ENCODE assay signal across 8 cellular contexts in genomic region chr9:137241490-137242328, GRCh38. TPM values are rescaled to one million over a fixed set of nuclear protein-coding genes. Genes with fewer than 3 reads are reported as not detected.
DNase-seq lines count a peak whose midpoint lies in the region; ATAC-seq, FAIRE-seq and TF ChIP-seq lines count a peak whose summit lies in the region.

No MANE protein-coding gene starts in this region.

- peaks cover 16% of the 10 kb centered on the region for H3K36me3 ChIP-seq in bronchial epithelial cell (ENCODE audit: control insufficient read depth, insufficient read depth, low read length)

- H3K27ac ChIP-seq in layer of hippocampus (ENCODE audit: low read depth, low read length), result peak overlapping the region; percentile 97

- H3K4me3 ChIP-seq in WI38 (ENCODE audit: low read depth, low read length), result peak overlapping the region; percentile 90
- peak overlapping the region; percentile 90 for H3K4me3 ChIP-seq in bronchial epithelial cell (ENCODE audit: low read depth, low read length)

- H3K27me3 ChIP-seq in bronchial epithelial cell (ENCODE audit: control insufficient read depth, insufficient read depth, low read length) (no peaks in the 10 kb centered on the region), layer of hippocampus (ENCODE audit: control insufficient read depth, insufficient read depth, low read length) (no peaks in the 10 kb centered on the region)

- FAIRE-seq in bronchial epithelial cell (lab: Jason Lieb, UNC), result no peak

- ATAC-seq in GM18868 (IDR thresholded peaks at IDR 0.05; ENCODE audit: unreplicated experiment) (peak; percentile 2), HG03439 (IDR thresholded peaks at IDR 0.05; ENCODE audit: unreplicated experiment) (peak; percentile 3)

- TF ChIP-seq CTCF in WI38 (IDR thresholded peaks at IDR 0.05; ENCODE audit: low read depth, low read length) (no peak), bronchial epithelial cell (IDR thresholded peaks at IDR 0.05; ENCODE audit: insufficient read depth, low read length, severe bottlenecking) (no peak)

- peak; percentile 39 for DNase-seq in bronchial epithelial cell (ENCODE audit: low read depth)
- peak; percentile 73 for DNase-seq in stimulated activated CD4-positive, alpha-beta T cell treated with anti-CD3 and anti-CD28 coated beads, Interleukin-4, amount 100 ng/mL, for 24 hours
- no peak for DNase-seq in 8988T
- DNase-seq in mucosa of gallbladder (ENCODE audit: low spot score), result no peak

RNA-seq across cellular contexts. Expression of gene TUBB4B, which starts 0.6 kb away (rescaled TPM):
- total RNA-seq in bronchial epithelial cell (82.7 and 193 TPM in 2 replicates), mucosa of gallbladder (296 TPM)

RNA-seq across cellular contexts. Expression of gene STPG3, which starts 9.4 kb away (rescaled TPM):
- total RNA-seq in bronchial epithelial cell (not detected in 2 replicates), mucosa of gallbladder (not detected)

RNA-seq across cellular contexts. Expression of gene SLC34A3, which starts 11.0 kb away (rescaled TPM):
- not detected in 2 replicates for total RNA-seq in bronchial epithelial cell
- total RNA-seq in mucosa of gallbladder, result 0.49 TPM

RNA-seq across cellular contexts. Expression of gene NELFB, which starts 13.4 kb away (rescaled TPM):
- total RNA-seq in bronchial epithelial cell (59.8 and 67.9 TPM in 2 replicates), mucosa of gallbladder (61.2 TPM)

RNA-seq across cellular contexts. Expression of gene RNF224, which starts 14.4 kb away (rescaled TPM):
- total RNA-seq in bronchial epithelial cell (under 0.01 and 1.2 TPM in 2 replicates), mucosa of gallbladder (0.95 TPM)

Comparison
In these comparisons a context has a peak if more than half of its experiments do, and no peak if none do; other contexts are left out.
1. DNase-seq: peak in bronchial epithelial cell (single experiment) and stimulated activated CD4-positive, alpha-beta T cell treated with anti-CD3 and anti-CD28 coated beads, Interleukin-4, amount 100 ng/mL, for 24 hours (single experiment); none in 8988T (single experiment) and mucosa of gallbladder (single experiment).